Comparison of ENCODE assay signal across 1 cellular context in genomic region chr21:37461494-37461893, GRCh38.
TF ChIP-seq lines count a peak whose summit lies in the region.

No MANE protein-coding gene starts in this region.

TF ChIP-seq in IMR-90, 13 proteins besides CTCF, POLR2A, EP300 and RAD21 (continued from another document):
- TF ChIP-seq USF2 (IDR thresholded peaks at IDR 0.05; ENCODE audit: low read depth, low read length) (no peak), RCOR1 (IDR thresholded peaks at IDR 0.05; ENCODE audit: insufficient replicate concordance, low read length) (no peak)
